ENCODE assay signal across 8 cellular contexts in genomic region chr20:44496976-44497375, GRCh38. TPM values are rescaled to one million over a fixed set of nuclear protein-coding genes. Genes with fewer than 3 reads are reported as not detected.
DNase-seq lines count a peak whose midpoint lies in the region; TF ChIP-seq lines count a peak whose summit lies in the region.

No MANE protein-coding gene starts in this region.

- H3K36me3 ChIP-seq in CD4-positive, alpha-beta memory T cell (ENCODE audit: insufficient read depth, low read length), result peaks cover 79% of the 10 kb centered on the region
- H3K36me3 ChIP-seq in PC-9 (ENCODE audit: low read depth), result peaks cover 54% of the 10 kb centered on the region
- H3K36me3 ChIP-seq in skeletal muscle tissue (ENCODE audit: control insufficient read depth in 3 of 3, insufficient read depth in 3 of 3, low read length in 3 of 3), result peaks cover 29 to 71% (median 69%) of the 10 kb centered on the region in 3 donors

- no peaks in the 10 kb centered on the region for H3K27me3 Mint-ChIP-seq in CD4-positive, alpha-beta memory T cell
- H3K27me3 Mint-ChIP-seq in chondrocyte (ENCODE audit: low read depth), result no peaks in the 10 kb centered on the region
- no peaks in the 10 kb centered on the region for H3K27me3 Mint-ChIP-seq in H9 (ENCODE audit: low read depth)

- no peak overlapping the region for H4K91ac ChIP-seq in H9 (ENCODE audit: insufficient read length, low read depth, low read length)

- no peaks in the 10 kb centered on the region for H3K79me1 ChIP-seq in H9 (ENCODE audit: insufficient read depth, low read depth, low read length, poor library complexity, severe bottlenecking)

- no peak for DNase-seq in CD4-positive, alpha-beta memory T cell
- DNase-seq in PC-9, result peak; percentile 35 to 85
- no peak for DNase-seq in chondrocyte (ENCODE audit: low spot score)
- DNase-seq in H9, result no peak
- DNase-seq in COLO668 (lab: John Stamatoyannopoulos, UW; ENCODE audit: unreplicated experiment), result no peak
- no peak for DNase-seq in 8988T
- DNase-seq in NCI-H1105 treated with DMSO at 0.1 percent for 48 hours (lab: John Stamatoyannopoulos, UW), result no peak

- no peak overlapping the region for H4K8ac ChIP-seq in H9 (replicated peaks; ENCODE audit: insufficient read length, low read depth, low read length)

- peaks cover 45% of the 10 kb centered on the region for H3F3A ChIP-seq in PC-9 (ENCODE audit: insufficient read depth, low read depth)

- 0 out of 2 replicates have a peak, but pooled peaks cover 5% of the 10 kb centered on the region for H3K79me2 ChIP-seq in PC-9 (ENCODE audit: low read depth)
- H3K79me2 ChIP-seq in H9 (ENCODE audit: insufficient read depth, low read length), result no peaks in the 10 kb centered on the region

- no peaks in the 10 kb centered on the region for H3K27me3 ChIP-seq in CD4-positive, alpha-beta memory T cell (ENCODE audit: insufficient read depth, low read length)
- H3K27me3 ChIP-seq in PC-9 (ENCODE audit: insufficient read depth, low read depth) (no peaks in the 10 kb centered on the region), skeletal muscle tissue (ENCODE audit: control insufficient read depth in 3 of 3, insufficient read depth in 3 of 3, low read length in 3 of 3) (no peaks in the 10 kb centered on the region), H9 (ENCODE audit: insufficient read depth, low read length) (no peaks in the 10 kb centered on the region)

- H3T11ph ChIP-seq in H9 (ENCODE audit: low read length), result no peak overlapping the region

- intact Hi-C loops in CD4-positive, alpha-beta memory T cell (cut with micrococcal nuclease), result no loop called here
- intact Hi-C loops in PC-9 (cut with micrococcal nuclease; ENCODE audit: unreplicated experiment), result no loop called here

- H3K27ac ChIP-seq in CD4-positive, alpha-beta memory T cell (ENCODE audit: low read depth, low read length), result no peak overlapping the region
- H3K27ac ChIP-seq in PC-9 (peak overlapping the region; percentile 97), skeletal muscle tissue (ENCODE audit: low read depth, low read length) (peak overlapping the region; percentile 3), H9 (ENCODE audit: insufficient read length, low read depth, low read length) (no peak overlapping the region)

- H3K4ac ChIP-seq in H9 (ENCODE audit: low read depth, low read length), result no peak overlapping the region

- H2BK15ac ChIP-seq in H9 (ENCODE audit: low read depth, low read length), result no peak overlapping the region

- H2BK120ac ChIP-seq in H9 (ENCODE audit: low read depth, low read length, poor library complexity, severe bottlenecking), result no peak overlapping the region

- no peak overlapping the region for H2BK20ac ChIP-seq in H9 (ENCODE audit: low read depth, low read length, poor library complexity, severe bottlenecking)

- H3K4me3 ChIP-seq in CD4-positive, alpha-beta memory T cell (ENCODE audit: low read length in 2 of 2), result no peak overlapping the region
- no peak overlapping the region for H3K4me3 ChIP-seq in PC-9
- no peak overlapping the region for H3K4me3 ChIP-seq in skeletal muscle tissue (ENCODE audit: low read length in 3 of 3)

- no peak overlapping the region for H3K14ac ChIP-seq in H9 (ENCODE audit: insufficient read depth, low read length)

- H3K9me3 ChIP-seq in CD4-positive, alpha-beta memory T cell (ENCODE audit: control insufficient read depth in 1 of 2, low read length in 2 of 2), result no peaks in the 10 kb centered on the region
- H3K9me3 ChIP-seq in PC-9 (ENCODE audit: insufficient read depth, low read depth) (no peaks in the 10 kb centered on the region), skeletal muscle tissue (ENCODE audit: control insufficient read depth in 3 of 3, low read length in 3 of 3) (no peaks in the 10 kb centered on the region), H9 (ENCODE audit: control insufficient read depth, low read depth, low read length) (no peaks in the 10 kb centered on the region)

- no peak overlapping the region for H4K5ac ChIP-seq in H9 (ENCODE audit: insufficient read length, low read depth, low read length)

- no peaks in the 10 kb centered on the region for H3K9me3 Mint-ChIP-seq in CD4-positive, alpha-beta memory T cell
- no peaks in the 10 kb centered on the region for H3K9me3 Mint-ChIP-seq in chondrocyte (ENCODE audit: low read depth)
- no peaks in the 10 kb centered on the region for H3K9me3 Mint-ChIP-seq in H9

- no peaks in the 10 kb centered on the region for H4K20me1 ChIP-seq in PC-9 (ENCODE audit: insufficient read depth)
- H4K20me1 ChIP-seq in H9 (ENCODE audit: control insufficient read depth, insufficient read depth, insufficient read length), result no peaks in the 10 kb centered on the region

- H3K23me2 ChIP-seq in H9 (ENCODE audit: insufficient read length, low read depth, low read length, poor library complexity, severe bottlenecking), result no peaks in the 10 kb centered on the region

- no peak overlapping the region for H2BK5ac ChIP-seq in H9 (ENCODE audit: insufficient read length, low read length)

- no peak overlapping the region for H3K4me3 Mint-ChIP-seq in CD4-positive, alpha-beta memory T cell
- no peak overlapping the region for H3K4me3 Mint-ChIP-seq in chondrocyte (ENCODE audit: unreplicated experiment)
- H3K4me3 Mint-ChIP-seq in H9, result no peak overlapping the region

- H3K4me1 Mint-ChIP-seq in CD4-positive, alpha-beta memory T cell, result peaks cover 0 to 8% (median 3%) of the 10 kb centered on the region in 4 donors
- H3K4me1 Mint-ChIP-seq in chondrocyte (ENCODE audit: low read depth), result peaks cover 73% of the 10 kb centered on the region
- no peaks in the 10 kb centered on the region for H3K4me1 Mint-ChIP-seq in H9

- peak overlapping the region; percentile 60 for H3K4me2 ChIP-seq in PC-9
- H3K4me2 ChIP-seq in H9 (ENCODE audit: insufficient read depth, insufficient read length, low read length), result no peak overlapping the region

- H3K9ac ChIP-seq in skeletal muscle tissue (ENCODE audit: low read depth in 1 of 3, low read length in 3 of 3) (no peak overlapping the region), H9 (ENCODE audit: extremely low read depth, insufficient read length, low read length) (no peak overlapping the region)

- H3K4me1 ChIP-seq in CD4-positive, alpha-beta memory T cell (ENCODE audit: insufficient read depth, low read length), result no peaks in the 10 kb centered on the region
- H3K4me1 ChIP-seq in PC-9 (replicated peaks; ENCODE audit: insufficient read depth) (peaks cover 42% of the 10 kb centered on the region), skeletal muscle tissue (ENCODE audit: control insufficient read depth in 3 of 3, insufficient read depth in 3 of 3, low read length in 3 of 3) (peaks cover 11 to 33% (median 17%) of the 10 kb centered on the region in 3 donors), H9 (ENCODE audit: insufficient read depth, low read length) (no peaks in the 10 kb centered on the region)

- H3K36me3 Mint-ChIP-seq in CD4-positive, alpha-beta memory T cell, result peaks cover 71 to 90% of the 10 kb centered on the region in 2 donors
- H3K36me3 Mint-ChIP-seq in chondrocyte (ENCODE audit: low read depth) (peaks cover 27% of the 10 kb centered on the region), H9 (ENCODE audit: insufficient read depth in 1 of 3, low read depth in 3 of 3) (peaks cover 5 to 59% (median 44%) of the 10 kb centered on the region in 3 experiments; a peak in 5 of 7 replicates)

- peak overlapping the region; percentile 9 to 82 (median 65) for H3K27ac Mint-ChIP-seq in CD4-positive, alpha-beta memory T cell
- H3K27ac Mint-ChIP-seq in chondrocyte (ENCODE audit: unreplicated experiment) (peak overlapping the region; percentile 98), H9 (no peak overlapping the region)

- H3K23ac ChIP-seq in H9 (ENCODE audit: insufficient read length, low read depth, low read length), result no peak overlapping the region

- H3K9me2 ChIP-seq in PC-9 (ENCODE audit: insufficient read depth), result no peaks in the 10 kb centered on the region

- H2AFZ ChIP-seq in PC-9, result no peak overlapping the region
- H2AFZ ChIP-seq in H9 (ENCODE audit: low read length), result no peak overlapping the region

- no peak overlapping the region for H2BK12ac ChIP-seq in H9 (ENCODE audit: insufficient read length, low read depth, low read length)

- CTCF ChIA-PET in CD4-positive, alpha-beta memory T cell (lab: Charles Lee; ENCODE audit: partially characterized antibody), result no interaction called here
- CTCF ChIA-PET in PC-9 (lab: Charles Lee), result no interaction called here

- H2AK5ac ChIP-seq in H9 (ENCODE audit: insufficient read length, low read length), result no peak overlapping the region

- no TSS peak for BruUV-seq in PC-9 (replicated peaks; lab: Mats Ljungman, UMichigan)

- POLR2A ChIA-PET in CD4-positive, alpha-beta memory T cell (lab: Charles Lee; ENCODE audit: partially characterized antibody), result no interaction called here
- POLR2A ChIA-PET in PC-9 (lab: Charles Lee; ENCODE audit: unreplicated experiment), result no interaction called here

- no peak overlapping the region for H3K18ac ChIP-seq in H9 (ENCODE audit: insufficient read length, low read depth, low read length)

- TF ChIP-seq CTCF in PC-9 (conservative IDR thresholded peaks at IDR 0.05) (no peak), chondrocyte (IDR thresholded peaks at IDR 0.05) (no peak), H9 (conservative IDR thresholded peaks at IDR 0.05) (no peak)

- H3K56ac ChIP-seq in H9 (ENCODE audit: insufficient read length, low read depth, low read length), result no peak overlapping the region

- no CpG with 5 or more reads among the region's 3 CpGs for WGBS in H9 (ENCODE audit: extremely low coverage, insufficient read length, low lambda C conversion rate)

RNA-seq across cellular contexts. Expression of gene TTPAL, which starts 21.3 kb away (rescaled TPM):
- 10 to 100 TPM; 17.5 to 18.9 TPM for total RNA-seq in CD4-positive, alpha-beta memory T cell
- polyA plus RNA-seq in CD4-positive, alpha-beta memory T cell, result 10 to 100 TPM in 1 of 2 donors, 1 to 10 TPM in 1; 5.7 to 12.3 TPM
- total RNA-seq in PC-9 (2021) (28.5 and 31.3 TPM in 2 replicates), chondrocyte (16.5 to 18.4 TPM (median 17.1 TPM) in 3 replicates), skeletal muscle tissue (3.1 TPM), H9 (2021) (19.5 and 21.1 TPM in 2 replicates)

RNA-seq across cellular contexts. Expression of gene SERINC3, which starts 24.9 kb away (rescaled TPM):
- 10 to 100 TPM; 84.8 to 90.1 TPM for total RNA-seq in CD4-positive, alpha-beta memory T cell
- 100 to 1,000 TPM; 184 to 212 TPM for polyA plus RNA-seq in CD4-positive, alpha-beta memory T cell
- total RNA-seq in PC-9 (2021), result 76.0 and 110 TPM in 2 replicates
- 102 to 121 TPM (median 116 TPM) in 3 replicates for total RNA-seq in chondrocyte
- 44.9 TPM for total RNA-seq in skeletal muscle tissue
- 39.9 and 41.5 TPM in 2 replicates for total RNA-seq in H9 (2021)

Comparison
In these comparisons a context has a peak if more than half of its experiments do, and no peak if none do; other contexts are left out.
1. DNase-seq: peak in PC-9 (2 of 2); none in CD4-positive, alpha-beta memory T cell (0 of 5), chondrocyte (single experiment), H9 (single experiment), COLO668 (single experiment), 8988T (single experiment) and NCI-H1105 treated with DMSO at 0.1 percent for 48 hours (single experiment).
2. H3K27ac ChIP-seq: peak in PC-9 (single experiment) and skeletal muscle tissue (single experiment); none in CD4-positive, alpha-beta memory T cell (single experiment) and H9 (single experiment).
3. H3K27ac Mint-ChIP-seq: peak in CD4-positive, alpha-beta memory T cell (7 of 7) and chondrocyte (single experiment); none in H9 (0 of 3).